Comparison of ENCODE assay signal across 18 cellular contexts in genomic region chr3:130644600-130645232, GRCh38.
"Had no signal": no experiment of that assay in that cellular context is flagged by ENCODE, and none has a peak within 500 bp of the region (broad histone marks: within the 10 kb centered on the region; RNA-seq: fewer than 3 reads in every experiment).

No MANE protein-coding gene starts in this region.

- H3K4me3 ChIP-seq: coronary artery, dorsolateral prefrontal cortex, gastroesophageal sphincter, right atrium auricular region, sigmoid colon, skin epidermis, testis, transverse colon had no signal

- H3K27me3 ChIP-seq: dorsolateral prefrontal cortex, gastroesophageal sphincter, right atrium auricular region, sigmoid colon, testis, transverse colon had no signal

- ATAC-seq: gastroesophageal sphincter; left lobe of liver; natural killer cell; stimulated activated naive B cell treated with anti-CD40 and anti-IgM and Interleukin-4, amounts not matched to agents 10 μg/mL and 1 μg/mL and 100 μg/mL, for 72 hours; stimulated activated naive CD8-positive, alpha-beta T cell treated with anti-CD3 and anti-CD28 coated beads, Interleukin-15, amount 100 ng/mL, for 72 hours had no signal

- DNase-seq: dorsolateral prefrontal cortex; effector CD8-positive, alpha-beta T cell; glutamatergic neuron; islet precursor cell; natural killer cell; sigmoid colon; stimulated activated CD4-positive, alpha-beta T cell treated with anti-CD3 and anti-CD28 coated beads, Interleukin-2, amount 100 ng/mL, for 24 hours; stimulated activated CD4-positive, alpha-beta T cell treated with anti-CD3 and anti-CD28 coated beads, Interleukin-4, amount 100 ng/mL, for 4 hours; stimulated activated naive B cell treated with anti-CD40 and anti-IgM and Interleukin-4, amounts not matched to agents 10 μg/mL and 1 μg/mL and 100 μg/mL, for 72 hours; stimulated activated naive CD8-positive, alpha-beta T cell treated with anti-CD3 and anti-CD28 coated beads, Interleukin-15, amount 100 ng/mL, for 72 hours; testis; transverse colon had no signal

- H3K9me3 ChIP-seq: gastroesophageal sphincter, right atrium auricular region, sigmoid colon, testis, transverse colon had no signal

- H3K36me3 ChIP-seq: gastroesophageal sphincter, right atrium auricular region, sigmoid colon, transverse colon had no signal

- H3K27ac ChIP-seq: coronary artery, epithelial cell of prostate, gastroesophageal sphincter, right atrium auricular region, sigmoid colon, skin epidermis, testis, transverse colon had no signal

- H3K4me1 ChIP-seq: gastroesophageal sphincter, sigmoid colon, testis, transverse colon had no signal
